Comparison of ENCODE assay signal across 9 cellular contexts in the genomic region with DNA sequence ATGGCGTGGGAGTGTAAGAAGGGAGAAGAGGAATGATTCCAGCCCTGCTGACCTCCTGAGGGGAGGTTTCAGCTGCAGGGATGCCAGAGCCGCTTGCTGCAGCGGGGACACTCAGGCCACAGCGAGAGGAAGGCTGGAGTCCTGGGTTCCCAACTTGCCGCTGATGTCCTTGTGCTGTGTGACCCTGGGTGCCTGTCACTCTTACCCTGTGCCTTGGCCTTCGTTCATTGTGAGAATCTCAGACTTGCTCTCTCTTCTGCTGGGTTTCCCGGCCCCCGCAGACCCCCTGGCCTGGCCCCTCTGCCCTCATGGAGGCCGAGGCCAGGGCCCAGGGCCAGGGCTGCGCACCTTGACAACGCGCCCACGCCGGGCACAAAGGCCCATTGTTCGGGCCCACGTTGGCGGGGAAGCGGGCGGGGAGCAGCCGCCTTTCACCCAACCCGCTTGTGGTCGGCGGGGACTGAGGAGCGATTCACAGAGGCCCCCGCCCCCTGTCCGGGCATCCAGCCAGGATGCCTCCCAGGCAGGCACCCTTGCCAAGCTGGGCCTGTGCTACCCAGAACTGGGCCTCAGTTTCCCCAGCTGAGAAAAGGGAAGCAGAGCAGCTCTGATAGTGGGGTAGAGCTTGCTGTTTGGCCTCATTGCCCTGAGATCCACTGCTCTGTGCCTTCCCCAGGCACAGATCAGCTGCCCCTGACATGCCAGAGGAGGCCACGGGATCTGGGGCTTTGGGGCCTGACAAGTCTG. TPM values are rescaled to one million over a fixed set of nuclear protein-coding genes. Genes with fewer than 3 reads are reported as not detected.
A peak's percentile ranks its signal among the peaks of the same experiment; 100 is the strongest.
DNase-seq lines count a peak whose midpoint lies in the region; ATAC-seq, FAIRE-seq and TF ChIP-seq lines count a peak whose summit lies in the region.
"Had no signal": no experiment of that assay in that cellular context is flagged by ENCODE, and none has a peak within 500 bp of the region (broad histone marks: within the 10 kb centered on the region; RNA-seq: fewer than 3 reads in every experiment).

No MANE protein-coding gene starts in this region.

- H3K4me3 ChIP-seq in astrocyte (ENCODE audit: insufficient read depth, low read depth, low read length) (no peak overlapping the region), testis (no peak overlapping the region), foreskin fibroblast (ENCODE audit: low read depth in 1 of 2, low read length in 2 of 2) (no peak overlapping the region)

- no peaks in the 10 kb centered on the region for H3K36me3 Mint-ChIP-seq in astrocyte (ENCODE audit: low read depth, unreplicated experiment)

- peak overlapping the region; percentile 57 for H3K4me2 ChIP-seq in astrocyte (ENCODE audit: low read length)

- no peaks in the 10 kb centered on the region for H4K20me1 ChIP-seq in astrocyte (ENCODE audit: insufficient read depth, low read length)

- H3K4me1 ChIP-seq in astrocyte (ENCODE audit: insufficient read depth, low read length) (peaks cover 19% of the 10 kb centered on the region), testis (peaks cover 3% of the 10 kb centered on the region)

- H3K9me3 Mint-ChIP-seq in astrocyte (ENCODE audit: unreplicated experiment), result peaks cover 5% of the 10 kb centered on the region

- FAIRE-seq in astrocyte (lab: Jason Lieb, UNC), result no peak

- no peaks in the 10 kb centered on the region for H3K27me3 ChIP-seq in astrocyte (ENCODE audit: insufficient read depth, low read length)
- H3K27me3 ChIP-seq in testis, result no peaks in the 10 kb centered on the region

- no peak overlapping the region for H3K27ac Mint-ChIP-seq in astrocyte (ENCODE audit: unreplicated experiment)

- H3K27me3 Mint-ChIP-seq in astrocyte (ENCODE audit: low read depth, unreplicated experiment), result peaks cover 27% of the 10 kb centered on the region

- H3K4me1 Mint-ChIP-seq in astrocyte (ENCODE audit: low read depth, unreplicated experiment), result peaks cover 2% of the 10 kb centered on the region

- TF ChIP-seq CTCF in astrocyte (IDR thresholded peaks at IDR 0.05; ENCODE audit: insufficient read depth, low read depth, low read length) (no peak), testis (IDR thresholded peaks at IDR 0.05) (no peak), foreskin fibroblast (IDR thresholded peaks at IDR 0.05; ENCODE audit: low read depth, low read length) (no peak)

- H3K36me3 ChIP-seq in astrocyte (ENCODE audit: insufficient read depth, low read length) (no peaks in the 10 kb centered on the region), testis (ENCODE audit: low read depth, missing control alignments) (no peaks in the 10 kb centered on the region)

- peak overlapping the region; percentile 59 for H2AFZ ChIP-seq in astrocyte (ENCODE audit: low read depth, low read length)

- no peak for TF ChIP-seq POLR2A in testis (IDR thresholded peaks at IDR 0.05)

- H3K79me2 ChIP-seq in astrocyte (ENCODE audit: insufficient read depth, low read length), result no peaks in the 10 kb centered on the region

- H3K9me3 ChIP-seq in astrocyte (ENCODE audit: insufficient read depth, low read depth, low read length) (no peaks in the 10 kb centered on the region), testis (no peaks in the 10 kb centered on the region)

- H3K4me3 Mint-ChIP-seq in astrocyte (ENCODE audit: unreplicated experiment), result no peak overlapping the region

- WGBS in testis, 2 donors, result 55 to 65% methylated on average over 15 to 27 of the region's 27 CpGs

- H3K27ac ChIP-seq in astrocyte (ENCODE audit: low read depth, low read length) (no peak overlapping the region), testis (no peak overlapping the region)

- DNase-seq in NCI-H2029 (lab: John Stamatoyannopoulos, UW) (peak; percentile 38), NCI-H2029 treated with DMSO at 0.1 percent for 48 hours (lab: John Stamatoyannopoulos, UW) (no peak), astrocyte (ENCODE audit: low read depth) (peak; percentile 61), kidney glomerular epithelial cell (lab: John Stamatoyannopoulos, UW) (peak; percentile 44), testis (peak; percentile 79), T-helper 2 cell (no peak), foreskin fibroblast (no peak)
- DNase-seq: activated naive CD4-positive, alpha-beta T cell treated with Interleukin-2 at 50 U/mL for 16 hours had no signal

- no peak for ATAC-seq in HG03039 (IDR thresholded peaks at IDR 0.05; ENCODE audit: unreplicated experiment)

- intact Hi-C loops in testis (cut with DNase I; ENCODE audit: low total_unique reads), result no loop called here

- H3K9ac ChIP-seq in astrocyte (ENCODE audit: low read length), result peak overlapping the region; percentile 60

RNA-seq across cellular contexts. Expression of a gene that starts 52.4 kb away (rescaled TPM):
- total RNA-seq in astrocyte (33.8 and 34.6 TPM in 2 replicates), testis (10 to 100 TPM; 25.9 to 40.0 TPM)
- polyA plus RNA-seq in testis (ENCODE audit: insufficient read depth, low read depth, low replicate concordance), result 11.3 TPM

Comparison
In these comparisons a context has a peak if more than half of its experiments do, and no peak if none do; other contexts are left out.
1. DNase-seq: peak in NCI-H2029 (single experiment), astrocyte (single experiment), kidney glomerular epithelial cell (single experiment) and testis (single experiment); none in NCI-H2029 treated with DMSO at 0.1 percent for 48 hours (single experiment), T-helper 2 cell (0 of 5) and foreskin fibroblast (0 of 2).